In the genomic region with DNA sequence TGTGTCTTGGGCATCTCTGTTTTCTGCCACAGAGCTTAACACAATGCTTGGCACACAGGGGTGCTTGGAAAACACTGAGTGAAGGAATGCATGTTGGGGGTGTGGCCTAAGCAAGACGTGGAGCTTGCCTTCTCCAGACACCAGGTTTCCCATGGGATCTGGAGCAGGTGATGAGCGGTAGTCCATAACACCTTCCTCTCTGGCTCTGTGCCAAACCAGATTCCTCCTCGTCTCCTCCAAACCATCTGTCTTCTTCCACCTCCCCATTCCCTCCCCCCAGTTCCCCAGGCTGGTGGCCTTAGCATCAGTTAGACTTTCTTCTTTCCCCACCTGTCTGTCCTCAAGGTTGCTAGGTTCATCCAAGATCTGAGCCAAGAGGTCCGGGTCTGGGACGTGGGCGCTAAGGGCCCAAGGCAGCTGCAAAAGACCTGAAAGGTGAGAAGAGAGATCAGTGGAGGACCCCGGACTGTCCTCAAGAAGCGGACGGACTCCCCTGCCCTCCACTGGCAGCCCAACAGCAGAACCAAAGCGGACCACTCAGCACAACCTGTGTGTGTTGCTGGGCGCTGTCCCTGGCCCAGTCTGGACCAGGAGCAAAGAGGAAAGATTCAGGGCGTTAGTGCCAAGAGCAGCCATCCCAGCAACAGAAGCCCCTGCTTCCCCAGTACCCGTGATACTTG, we compare ENCODE assay signal across 9 cellular contexts. TPM values are rescaled to one million over a fixed set of nuclear protein-coding genes. Genes with fewer than 3 reads are reported as not detected.
DNase-seq lines count a peak whose midpoint lies in the region; ATAC-seq and TF ChIP-seq lines count a peak whose summit lies in the region.
"Had no signal": no experiment of that assay in that cellular context is flagged by ENCODE, and none has a peak within 500 bp of the region (broad histone marks: within the 10 kb centered on the region; RNA-seq: fewer than 3 reads in every experiment).

No MANE protein-coding gene starts in this region.

- no peaks in the 10 kb centered on the region for H3K27me3 ChIP-seq in CD4-positive, alpha-beta T cell (ENCODE audit: control insufficient read depth, insufficient read depth, low read length)
- H3K27me3 ChIP-seq in GM23338 (ENCODE audit: insufficient read depth), result no peaks in the 10 kb centered on the region
- H3K27me3 ChIP-seq in mesenchymal stem cell (ENCODE audit: control insufficient read depth in 1 of 2, insufficient read depth in 1 of 2, low read length in 2 of 2), result peaks cover 22 to 45% of the 10 kb centered on the region in 2 experiments

- H3K4me1 ChIP-seq in GM23338 (ENCODE audit: insufficient read depth) (peaks cover 45% of the 10 kb centered on the region), mesenchymal stem cell (ENCODE audit: control insufficient read depth, insufficient read depth, low read depth, low read length) (peaks cover 32% of the 10 kb centered on the region)

- no peak overlapping the region for H2AK5ac ChIP-seq in mesenchymal stem cell (ENCODE audit: low read length, severe bottlenecking)

- ATAC-seq in CD4-positive, alpha-beta T cell (ENCODE audit: poor library complexity), result no peak
- ATAC-seq in GM23338 (no peak), HG03159 (IDR thresholded peaks at IDR 0.05; ENCODE audit: unreplicated experiment) (no peak), HG03439 (IDR thresholded peaks at IDR 0.05; ENCODE audit: unreplicated experiment) (no peak)
- no peak for ATAC-seq in activated T-helper 17 cell treated with anti-CD3 and anti-CD28 coated beads, Interleukin-2, amount 50 U/mL, for 72 hours (replicated peaks)

- WGBS in mesenchymal stem cell, result 75% methylated on average over 12 of the region's 13 CpGs

- H3K9ac ChIP-seq in mesenchymal stem cell (ENCODE audit: low read length), result no peak overlapping the region

- H2AFZ ChIP-seq in GM23338, result peak overlapping the region; percentile 98; the same call in 1 of the 2 replicates
- no peak overlapping the region for H2AFZ ChIP-seq in mesenchymal stem cell (ENCODE audit: low read depth, low read length)

- H4K8ac ChIP-seq in mesenchymal stem cell (ENCODE audit: low read length), result no peak overlapping the region

- H3K18ac ChIP-seq in mesenchymal stem cell (ENCODE audit: low read depth in 1 of 2, low read length in 2 of 2), result no peak overlapping the region

- H2BK120ac ChIP-seq in mesenchymal stem cell (ENCODE audit: low read depth, low read length), result no peak overlapping the region

- no peak overlapping the region for H3K27ac ChIP-seq in CD4-positive, alpha-beta T cell (ENCODE audit: low read depth, low read length)
- H3K27ac ChIP-seq in GM23338 (ENCODE audit: low read depth) (peak overlapping the region; percentile 88; the same call in 1 of the 2 replicates), mesenchymal stem cell (ENCODE audit: low read length, poor library complexity, severe bottlenecking) (no peak overlapping the region)

- DNase-seq in CD4-positive, alpha-beta T cell, result no peak
- DNase-seq in GM23338 (ENCODE audit: low spot score), result no peak
- no peak for DNase-seq in mesenchymal stem cell
- no peak for DNase-seq in amniotic stem cell (lab: John Stamatoyannopoulos, UW)
- DNase-seq in iPS-NIHi11 (ENCODE audit: low spot score), result no peak
- DNase-seq: DMS79 treated with DMSO at 0.1 percent for 48 hours had no signal

- no peak overlapping the region for H3K14ac ChIP-seq in mesenchymal stem cell (ENCODE audit: low read length in 2 of 2)

- no peak overlapping the region for H2BK12ac ChIP-seq in mesenchymal stem cell (ENCODE audit: low read length in 2 of 2)

- H3K4me3 ChIP-seq in GM23338 (peak overlapping the region; percentile 98), mesenchymal stem cell (ENCODE audit: insufficient read depth in 1 of 2, low read depth in 1 of 2, low read length in 2 of 2) (no peak overlapping the region)

- H3F3A ChIP-seq in GM23338 (replicated peaks; ENCODE audit: low read depth), result peaks cover 6% of the 10 kb centered on the region; the same call in 1 of the 2 replicates

- H3K27ac Mint-ChIP-seq in CD4-positive, alpha-beta T cell, result peak overlapping the region; percentile 47
- no peak overlapping the region for H3K27ac Mint-ChIP-seq in GM23338
- H3K27ac Mint-ChIP-seq in activated T-helper 17 cell treated with anti-CD3 and anti-CD28 coated beads, Interleukin-2, amount 50 U/mL, for 72 hours, result peak overlapping the region; percentile 51

- peak overlapping the region; percentile 54 for H2BK15ac ChIP-seq in mesenchymal stem cell (ENCODE audit: low read depth, poor library complexity, severe bottlenecking)

- TF ChIP-seq CTCF in CD4-positive, alpha-beta T cell (IDR thresholded peaks at IDR 0.05), result no peak
- TF ChIP-seq CTCF in GM23338 (conservative IDR thresholded peaks at IDR 0.05; ENCODE audit: low read depth in 2 of 2), result no peak

- H4K20me1 ChIP-seq in GM23338 (replicated peaks; ENCODE audit: insufficient read depth), result peaks cover 8% of the 10 kb centered on the region; the same call in 1 of the 2 replicates

- intact Hi-C loops in CD4-positive, alpha-beta T cell (cut with DNase I, micrococcal nuclease), result loop anchor here in 1 of 2 experiments (2.0 kb wide), 1 partner anchor 41 kb away; no protein-coding TSS in a partner anchor

- peak overlapping the region; percentile 92 for H3K4me3 Mint-ChIP-seq in CD4-positive, alpha-beta T cell
- peak overlapping the region; percentile 92 for H3K4me3 Mint-ChIP-seq in GM23338
- H3K4me3 Mint-ChIP-seq in activated T-helper 17 cell treated with anti-CD3 and anti-CD28 coated beads, Interleukin-2, amount 50 U/mL, for 72 hours, result peak overlapping the region; percentile 73

- H3K4ac ChIP-seq in mesenchymal stem cell (ENCODE audit: low read depth in 1 of 2, low read length in 2 of 2), result no peak overlapping the region

- no peak overlapping the region for H4K91ac ChIP-seq in mesenchymal stem cell (ENCODE audit: low read length)

- H3K27me3 Mint-ChIP-seq in CD4-positive, alpha-beta T cell, result no peaks in the 10 kb centered on the region
- peaks cover 22% of the 10 kb centered on the region for H3K27me3 Mint-ChIP-seq in GM23338 (ENCODE audit: insufficient read depth, low read depth, poor library complexity)
- peaks cover 7% of the 10 kb centered on the region for H3K27me3 Mint-ChIP-seq in activated T-helper 17 cell treated with anti-CD3 and anti-CD28 coated beads, Interleukin-2, amount 50 U/mL, for 72 hours

- H2BK5ac ChIP-seq in mesenchymal stem cell (ENCODE audit: low read depth, low read length, poor library complexity, severe bottlenecking), result no peak overlapping the region

- no peaks in the 10 kb centered on the region for H3K79me1 ChIP-seq in mesenchymal stem cell (replicated peaks; ENCODE audit: low read length, poor library complexity, severe bottlenecking)

- peaks cover 4% of the 10 kb centered on the region for H3K36me3 Mint-ChIP-seq in CD4-positive, alpha-beta T cell (ENCODE audit: low read depth)
- H3K36me3 Mint-ChIP-seq in GM23338 (ENCODE audit: low read depth), result peaks cover 7% of the 10 kb centered on the region; the same call in 2 of the 3 replicates
- no peaks in the 10 kb centered on the region for H3K36me3 Mint-ChIP-seq in activated T-helper 17 cell treated with anti-CD3 and anti-CD28 coated beads, Interleukin-2, amount 50 U/mL, for 72 hours (ENCODE audit: low read depth)

- no peak overlapping the region for H3K23ac ChIP-seq in mesenchymal stem cell (ENCODE audit: low read length in 2 of 2)

- CTCF ChIA-PET in CD4-positive, alpha-beta T cell (lab: Charles Lee), result interaction anchor here (1.4 to 1.5 kb wide), 2 partner anchors 39 to 61 kb away, joined by 4 to 5 read pairs; no protein-coding TSS in a partner anchor

- no peaks in the 10 kb centered on the region for H3K9me2 ChIP-seq in GM23338 (ENCODE audit: insufficient read depth)

- H3K36me3 ChIP-seq in GM23338 (ENCODE audit: insufficient read depth), result no peaks in the 10 kb centered on the region
- no peaks in the 10 kb centered on the region for H3K36me3 ChIP-seq in mesenchymal stem cell (ENCODE audit: control insufficient read depth in 1 of 2, insufficient read depth in 2 of 2, low read depth in 1 of 2, low read length in 2 of 2)

- H3K4me1 Mint-ChIP-seq in CD4-positive, alpha-beta T cell (ENCODE audit: low read depth), result peaks cover 53% of the 10 kb centered on the region
- H3K4me1 Mint-ChIP-seq in GM23338, result peaks cover 55% of the 10 kb centered on the region
- peaks cover 21% of the 10 kb centered on the region for H3K4me1 Mint-ChIP-seq in activated T-helper 17 cell treated with anti-CD3 and anti-CD28 coated beads, Interleukin-2, amount 50 U/mL, for 72 hours

- H3K9me3 Mint-ChIP-seq in CD4-positive, alpha-beta T cell, result no peaks in the 10 kb centered on the region
- H3K9me3 Mint-ChIP-seq in GM23338, result no peaks in the 10 kb centered on the region
- no peaks in the 10 kb centered on the region for H3K9me3 Mint-ChIP-seq in activated T-helper 17 cell treated with anti-CD3 and anti-CD28 coated beads, Interleukin-2, amount 50 U/mL, for 72 hours

- H3K4me2 ChIP-seq in GM23338, result peak overlapping the region; percentile 88
- no peak overlapping the region for H3K4me2 ChIP-seq in mesenchymal stem cell (ENCODE audit: low read length, poor library complexity, severe bottlenecking)

- POLR2A ChIA-PET in CD4-positive, alpha-beta T cell (lab: Charles Lee), result interaction anchor here (0.8 to 1.2 kb wide), 2 partner anchors 149 to 193 kb away, joined by 3 to 5 read pairs; partner anchors contain the start of gene PSMD1

- peaks cover 37% of the 10 kb centered on the region for H3K79me2 ChIP-seq in GM23338 (replicated peaks; ENCODE audit: insufficient read depth)

- H3K9me3 ChIP-seq in CD4-positive, alpha-beta T cell (ENCODE audit: control insufficient read depth, low read length), result no peaks in the 10 kb centered on the region
- H3K9me3 ChIP-seq in mesenchymal stem cell (ENCODE audit: control insufficient read depth, low read length), result peaks cover 2% of the 10 kb centered on the region

TF ChIP-seq in GM23338, 12 proteins besides CTCF, POLR2A, EP300 and RAD21 (continues in another document):
- TF ChIP-seq STAT1 (IDR thresholded peaks at IDR 0.05; ENCODE audit: unreplicated experiment) (no peak), ZNF114 (CRISPR knock-in tag; IDR thresholded peaks at IDR 0.05) (no peak), ETS1 (IDR thresholded peaks at IDR 0.05) (no peak), EZH2phosphoT487 (IDR thresholded peaks at IDR 0.05; ENCODE audit: unreplicated experiment) (no peak)

RNA-seq across cellular contexts. Expression of gene ITM2C, which starts 1.2 kb away (rescaled TPM):
- total RNA-seq in CD4-positive, alpha-beta T cell, result 10 to 100 TPM; 19.8 to 21.5 TPM
- 314 and 367 TPM in 2 replicates for total RNA-seq in GM23338 (2014; rRNA removed; shearing (Covaris generic))
- 240 and 241 TPM in 2 replicates for polyA plus RNA-seq in GM23338 (2016; fragmentation: Nextera tagmentation; extraction: Ambion mirVana)
- 10 to 100 TPM; 28.7 to 45.0 TPM for total RNA-seq in activated T-helper 17 cell treated with anti-CD3 and anti-CD28 coated beads, Interleukin-2, amount 50 U/mL, for 72 hours
- 311 TPM for polyA plus RNA-seq in mesenchymal stem cell (2013, experiment 1 of 2)
- polyA plus RNA-seq in mesenchymal stem cell (2013, experiment 2 of 2), result 325 TPM
